In the genomic region with DNA sequence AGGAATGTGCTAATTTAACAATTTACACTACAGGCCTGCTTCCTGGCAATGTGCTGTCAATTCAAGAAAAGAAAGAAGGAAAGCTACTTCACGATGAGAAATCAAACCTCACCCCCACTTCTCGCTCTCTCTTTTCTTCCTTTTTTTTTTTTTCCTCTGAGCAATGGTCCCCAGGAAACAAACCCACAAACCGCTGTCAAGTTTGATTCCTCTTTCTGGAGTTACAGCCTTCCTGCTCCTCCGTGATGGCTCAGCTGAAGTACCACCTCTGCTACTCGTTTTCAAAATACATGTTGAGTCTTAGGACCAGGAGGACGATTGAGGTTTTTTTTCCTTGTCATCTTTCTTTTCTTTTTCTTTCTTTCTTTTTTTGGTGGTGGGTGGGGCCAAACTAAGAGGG, we compare ENCODE assay signal across 15 cellular contexts. TPM values are rescaled to one million over a fixed set of nuclear protein-coding genes. Genes with fewer than 3 reads are reported as not detected.
DNase-seq lines count a peak whose midpoint lies in the region; ATAC-seq, FAIRE-seq and TF ChIP-seq lines count a peak whose summit lies in the region.
"Had no signal": no experiment of that assay in that cellular context is flagged by ENCODE, and none has a peak within 500 bp of the region (broad histone marks: within the 10 kb centered on the region; RNA-seq: fewer than 3 reads in every experiment).

No MANE protein-coding gene starts in this region.

- H3K9me3 Mint-ChIP-seq in astrocyte (ENCODE audit: unreplicated experiment) (no peaks in the 10 kb centered on the region), nephron progenitor cell (peaks cover 4% of the 10 kb centered on the region)

- FAIRE-seq in astrocyte (lab: Jason Lieb, UNC): no peak

- peak; percentile 88 for DNase-seq in GDM1 (lab: John Stamatoyannopoulos, UW)
- peak; percentile 74 to 93 for DNase-seq in NOMO-1 (lab: John Stamatoyannopoulos, UW; ENCODE audit: unreplicated experiment in 2 of 2)
- no peak for DNase-seq in astrocyte (ENCODE audit: low read depth)
- DNase-seq in nephron progenitor cell: no peak
- no peak for DNase-seq in G401 (ENCODE audit: low spot score)
- no peak for DNase-seq in D341Med (ENCODE audit: low spot score)
- DNase-seq: activated CD8-positive, alpha-beta memory T cell treated with anti-CD3 and anti-CD28 coated beads, Interleukin-2, amount 50 U/mL, for 4 hours; caudate nucleus; foreskin melanocyte; NCI-H1436 treated with DMSO at 0.1 percent for 48 hours; NCI-H524 treated with DMSO at 0.1 percent for 48 hours had no signal

- no peak overlapping the region for H3K9ac ChIP-seq in astrocyte (ENCODE audit: low read length)

- peaks cover 9% of the 10 kb centered on the region for H3K36me3 Mint-ChIP-seq in astrocyte (ENCODE audit: low read depth, unreplicated experiment)
- H3K36me3 Mint-ChIP-seq in nephron progenitor cell (ENCODE audit: low read depth): peaks cover 11% of the 10 kb centered on the region

- ATAC-seq in SK-N-SH treated with all-trans-retinoic acid at 6 μM for 48 hours (no peak), HG03095 (IDR thresholded peaks at IDR 0.05; ENCODE audit: unreplicated experiment) (no peak)

- H3K36me3 ChIP-seq in astrocyte (ENCODE audit: insufficient read depth, low read length): no peaks in the 10 kb centered on the region
- H3K36me3 ChIP-seq: thoracic aorta had no signal

- H3K4me2 ChIP-seq in astrocyte (ENCODE audit: low read length): no peak overlapping the region

- peaks cover 39% of the 10 kb centered on the region for H3K27me3 ChIP-seq in astrocyte (ENCODE audit: insufficient read depth, low read length)

- no peaks in the 10 kb centered on the region for H4K20me1 ChIP-seq in astrocyte (ENCODE audit: insufficient read depth, low read length)

- no peak overlapping the region for H2AFZ ChIP-seq in astrocyte (ENCODE audit: low read depth, low read length)

- H3K79me2 ChIP-seq in astrocyte (ENCODE audit: insufficient read depth, low read length): no peaks in the 10 kb centered on the region

- H3K4me3 Mint-ChIP-seq in astrocyte (ENCODE audit: unreplicated experiment): peak overlapping the region; percentile 28
- peak overlapping the region; percentile 95 for H3K4me3 Mint-ChIP-seq in nephron progenitor cell
- H3K4me3 Mint-ChIP-seq: activated naive CD8-positive, alpha-beta T cell had no signal

- H3K27me3 Mint-ChIP-seq in astrocyte (ENCODE audit: low read depth, unreplicated experiment): no peaks in the 10 kb centered on the region
- H3K27me3 Mint-ChIP-seq in nephron progenitor cell (ENCODE audit: low read depth, poor library complexity): peaks cover 7% of the 10 kb centered on the region

- TF ChIP-seq CTCF in astrocyte (IDR thresholded peaks at IDR 0.05; ENCODE audit: insufficient read depth, low read depth, low read length) (no peak), nephron progenitor cell (IDR thresholded peaks at IDR 0.05) (no peak)

- H3K27ac ChIP-seq in astrocyte (ENCODE audit: low read depth, low read length): no peak overlapping the region
- H3K27ac ChIP-seq: thoracic aorta had no signal

- H3K27ac Mint-ChIP-seq in astrocyte (ENCODE audit: unreplicated experiment): peak overlapping the region; percentile 59
- H3K27ac Mint-ChIP-seq in nephron progenitor cell: peak overlapping the region; percentile 91
- H3K27ac Mint-ChIP-seq: activated naive CD8-positive, alpha-beta T cell had no signal

- H3K4me1 ChIP-seq in astrocyte (ENCODE audit: insufficient read depth, low read length): peaks cover 4% of the 10 kb centered on the region

- H3K4me3 ChIP-seq in astrocyte (ENCODE audit: insufficient read depth, low read depth, low read length): no peak overlapping the region
- H3K4me3 ChIP-seq: thoracic aorta had no signal

- peaks cover 6% of the 10 kb centered on the region for H3K9me3 ChIP-seq in astrocyte (ENCODE audit: insufficient read depth, low read depth, low read length)
- H3K9me3 ChIP-seq: thoracic aorta had no signal

- peaks cover 16% of the 10 kb centered on the region for H3K4me1 Mint-ChIP-seq in astrocyte (ENCODE audit: low read depth, unreplicated experiment)
- H3K4me1 Mint-ChIP-seq in nephron progenitor cell: peaks cover 41% of the 10 kb centered on the region

- in situ Hi-C loops in G401 (cut with HindIII; ENCODE audit: low sequenced_read_pairs): no loop called here

TF ChIP-seq in SK-N-SH treated with all-trans-retinoic acid at 6 μM for 48 hours, 23 proteins besides CTCF, POLR2A, EP300 and RAD21 (continues in another document):
- no peak for TF ChIP-seq ZNF8 (CRISPR knock-in tag; IDR thresholded peaks at IDR 0.05)
- no peak for TF ChIP-seq ZFP3 (CRISPR knock-in tag; IDR thresholded peaks at IDR 0.05)
- no peak for TF ChIP-seq ZNF565 (CRISPR knock-in tag; conservative IDR thresholded peaks at IDR 0.05; ENCODE audit: low read depth)
- TF ChIP-seq ZNF70 (CRISPR knock-in tag; IDR thresholded peaks at IDR 0.05): no peak
- TF ChIP-seq RARB (CRISPR knock-in tag; IDR thresholded peaks at IDR 0.05): no peak
- no peak for TF ChIP-seq CSDC2 (CRISPR knock-in tag; IDR thresholded peaks at IDR 0.05)
- no peak for TF ChIP-seq PPARA (CRISPR knock-in tag; IDR thresholded peaks at IDR 0.05; ENCODE audit: borderline replicate concordance)
- no peak for TF ChIP-seq ESRRG (CRISPR knock-in tag; IDR thresholded peaks at IDR 0.05)
- TF ChIP-seq TCF4 (CRISPR knock-in tag; IDR thresholded peaks at IDR 0.05; ENCODE audit: borderline replicate concordance): no peak
- TF ChIP-seq GLIS3 (CRISPR knock-in tag; IDR thresholded peaks at IDR 0.05): no peak
- TF ChIP-seq, protein P1, sequence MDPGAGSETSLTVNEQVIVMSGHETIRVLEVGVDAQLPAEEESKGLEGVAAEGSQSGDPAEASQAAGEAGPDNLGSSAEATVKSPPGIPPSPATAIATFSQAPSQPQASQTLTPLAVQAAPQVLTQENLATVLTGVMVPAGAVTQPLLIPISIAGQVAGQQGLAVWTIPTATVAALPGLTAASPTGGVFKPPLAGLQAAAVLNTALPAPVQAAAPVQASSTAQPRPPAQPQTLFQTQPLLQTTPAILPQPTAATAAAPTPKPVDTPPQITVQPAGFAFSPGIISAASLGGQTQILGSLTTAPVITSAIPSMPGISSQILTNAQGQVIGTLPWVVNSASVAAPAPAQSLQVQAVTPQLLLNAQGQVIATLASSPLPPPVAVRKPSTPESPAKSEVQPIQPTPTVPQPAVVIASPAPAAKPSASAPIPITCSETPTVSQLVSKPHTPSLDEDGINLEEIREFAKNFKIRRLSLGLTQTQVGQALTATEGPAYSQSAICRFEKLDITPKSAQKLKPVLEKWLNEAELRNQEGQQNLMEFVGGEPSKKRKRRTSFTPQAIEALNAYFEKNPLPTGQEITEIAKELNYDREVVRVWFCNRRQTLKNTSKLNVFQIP (CRISPR knock-in tag; IDR thresholded peaks at IDR 0.05; ENCODE audit: borderline replicate concordance, low read depth): no peak
- TF ChIP-seq TOX (CRISPR knock-in tag; IDR thresholded peaks at IDR 0.05; ENCODE audit: borderline replicate concordance): no peak
- no peak for TF ChIP-seq SNAI2 (CRISPR knock-in tag; IDR thresholded peaks at IDR 0.05)
- TF ChIP-seq, protein P2, sequence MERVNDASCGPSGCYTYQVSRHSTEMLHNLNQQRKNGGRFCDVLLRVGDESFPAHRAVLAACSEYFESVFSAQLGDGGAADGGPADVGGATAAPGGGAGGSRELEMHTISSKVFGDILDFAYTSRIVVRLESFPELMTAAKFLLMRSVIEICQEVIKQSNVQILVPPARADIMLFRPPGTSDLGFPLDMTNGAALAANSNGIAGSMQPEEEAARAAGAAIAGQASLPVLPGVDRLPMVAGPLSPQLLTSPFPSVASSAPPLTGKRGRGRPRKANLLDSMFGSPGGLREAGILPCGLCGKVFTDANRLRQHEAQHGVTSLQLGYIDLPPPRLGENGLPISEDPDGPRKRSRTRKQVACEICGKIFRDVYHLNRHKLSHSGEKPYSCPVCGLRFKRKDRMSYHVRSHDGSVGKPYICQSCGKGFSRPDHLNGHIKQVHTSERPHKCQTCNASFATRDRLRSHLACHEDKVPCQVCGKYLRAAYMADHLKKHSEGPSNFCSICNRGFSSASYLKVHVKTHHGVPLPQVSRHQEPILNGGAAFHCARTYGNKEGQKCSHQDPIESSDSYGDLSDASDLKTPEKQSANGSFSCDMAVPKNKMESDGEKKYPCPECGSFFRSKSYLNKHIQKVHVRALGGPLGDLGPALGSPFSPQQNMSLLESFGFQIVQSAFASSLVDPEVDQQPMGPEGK (CRISPR knock-in tag; IDR thresholded peaks at IDR 0.05; ENCODE audit: borderline replicate concordance): no peak
- TF ChIP-seq ISL1 (CRISPR knock-in tag; IDR thresholded peaks at IDR 0.05): no peak
- TF ChIP-seq ZC3H10 (CRISPR knock-in tag; IDR thresholded peaks at IDR 0.05): no peak
- TF ChIP-seq, protein P3, sequence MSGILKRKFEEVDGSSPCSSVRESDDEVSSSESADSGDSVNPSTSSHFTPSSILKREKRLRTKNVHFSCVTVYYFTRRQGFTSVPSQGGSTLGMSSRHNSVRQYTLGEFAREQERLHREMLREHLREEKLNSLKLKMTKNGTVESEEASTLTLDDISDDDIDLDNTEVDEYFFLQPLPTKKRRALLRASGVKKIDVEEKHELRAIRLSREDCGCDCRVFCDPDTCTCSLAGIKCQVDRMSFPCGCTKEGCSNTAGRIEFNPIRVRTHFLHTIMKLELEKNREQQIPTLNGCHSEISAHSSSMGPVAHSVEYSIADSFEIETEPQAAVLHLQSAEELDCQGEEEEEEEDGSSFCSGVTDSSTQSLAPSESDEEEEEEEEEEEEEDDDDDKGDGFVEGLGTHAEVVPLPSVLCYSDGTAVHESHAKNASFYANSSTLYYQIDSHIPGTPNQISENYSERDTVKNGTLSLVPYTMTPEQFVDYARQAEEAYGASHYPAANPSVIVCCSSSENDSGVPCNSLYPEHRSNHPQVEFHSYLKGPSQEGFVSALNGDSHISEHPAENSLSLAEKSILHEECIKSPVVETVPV (CRISPR knock-in tag; IDR thresholded peaks at IDR 0.05): no peak

RNA-seq across cellular contexts. Expression of a gene that starts 3.4 kb away (rescaled TPM):
- total RNA-seq in astrocyte: 10.9 and 17.2 TPM in 2 replicates
- 24.6 and 28.0 TPM in 2 replicates for total RNA-seq in G401 (2014; rRNA removed; shearing (Covaris generic))
- total RNA-seq: thoracic aorta had no signal

Comparison
In these comparisons a context has a peak if more than half of its experiments do, and no peak if none do; other contexts are left out.
1. DNase-seq: peak in GDM1 (single experiment) and NOMO-1 (2 of 2); none in astrocyte (single experiment), nephron progenitor cell (single experiment), G401 (single experiment) and D341Med (single experiment).